ENCODE assay signal across 17 cellular contexts in genomic region chr1:116852367-116852766, GRCh38. TPM values are rescaled to one million over a fixed set of nuclear protein-coding genes. Genes with fewer than 3 reads are reported as not detected.
"Had no signal": no experiment of that assay in that cellular context is flagged by ENCODE, and none has a peak within 500 bp of the region (broad histone marks: within the 10 kb centered on the region; RNA-seq: fewer than 3 reads in every experiment).

No MANE protein-coding gene starts in this region.

- H3K9me3 ChIP-seq: breast epithelium, esophagus muscularis mucosa, neutrophil, right lobe of liver, spleen, upper lobe of right lung had no signal

- H3K4me1 Mint-ChIP-seq: activated B cell treated with CpG ODN at 0.5 μM for 24 hours had no signal

- H3K27me3 ChIP-seq: breast epithelium, dorsolateral prefrontal cortex, esophagus muscularis mucosa, right lobe of liver, spleen, upper lobe of right lung had no signal

- H3K4me3 Mint-ChIP-seq: activated B cell treated with CpG ODN at 0.5 μM for 24 hours; activated naive CD4-positive, alpha-beta T cell treated with anti-CD3 and anti-CD28 coated beads, Interleukin-2, amount 50 U/mL, for 24 hours; stimulated activated naive B cell treated with anti-CD40 and anti-IgM and Interleukin-4, amounts not matched to agents 10 μg/mL and 1 μg/mL and 100 μg/mL, for 72 hours had no signal

- H3K9me3 Mint-ChIP-seq: activated naive CD4-positive, alpha-beta T cell treated with anti-CD3 and anti-CD28 coated beads, Interleukin-2, amount 50 U/mL, for 24 hours had no signal

- H3K36me3 ChIP-seq: breast epithelium, esophagus muscularis mucosa, neutrophil, right lobe of liver, spleen, upper lobe of right lung had no signal

- H3K27ac ChIP-seq: breast epithelium, dorsolateral prefrontal cortex, esophagus muscularis mucosa, neutrophil, right lobe of liver, SK-N-MC, spleen, upper lobe of right lung had no signal

- H3K4me3 ChIP-seq: breast epithelium, dorsolateral prefrontal cortex, esophagus muscularis mucosa, right lobe of liver, SK-N-MC, spleen, upper lobe of right lung had no signal

- H3K36me3 Mint-ChIP-seq: activated naive CD4-positive, alpha-beta T cell treated with anti-CD3 and anti-CD28 coated beads, Interleukin-2, amount 50 U/mL, for 24 hours; stimulated activated naive B cell treated with anti-CD40 and anti-IgM and Interleukin-4, amounts not matched to agents 10 μg/mL and 1 μg/mL and 100 μg/mL, for 72 hours had no signal

- H3K27me3 Mint-ChIP-seq: activated naive CD4-positive, alpha-beta T cell treated with anti-CD3 and anti-CD28 coated beads, Interleukin-2, amount 50 U/mL, for 24 hours had no signal

- DNase-seq: activated B cell treated with CpG ODN at 0.5 μM for 24 hours; activated CD4-positive, alpha-beta T cell treated with anti-CD3 and anti-CD28 coated beads, Interleukin-2, amount 50 U/mL, for 1 hour; activated effector memory CD4-positive, alpha-beta T cell treated with Interleukin-2 at 50 U/mL for 16 hours; amygdala; dorsolateral prefrontal cortex; left ventricle myocardium superior; posterior cingulate gyrus; right lobe of liver; spleen; stimulated activated CD4-positive, alpha-beta T cell treated with anti-CD3 and anti-CD28 coated beads, Interleukin-1b, Interleukin-23, amount 100 ng/mL, for 48 hours; stimulated activated naive B cell treated with anti-CD40 and anti-IgM and Interleukin-4, amounts not matched to agents 10 μg/mL and 1 μg/mL and 100 μg/mL, for 72 hours; upper lobe of right lung had no signal

- H3K27ac Mint-ChIP-seq: activated B cell treated with CpG ODN at 0.5 μM for 24 hours; stimulated activated naive B cell treated with anti-CD40 and anti-IgM and Interleukin-4, amounts not matched to agents 10 μg/mL and 1 μg/mL and 100 μg/mL, for 72 hours had no signal

- H3K4me1 ChIP-seq: breast epithelium had no signal

RNA-seq across cellular contexts. Expression of gene PTGFRN, which starts 57.3 kb away (rescaled TPM):
- total RNA-seq: activated B cell treated with CpG ODN at 0.5 μM for 24 hours had no signal
